Comparison of ENCODE assay signal across 8 cellular contexts in genomic region chr20:49979030-49979832, GRCh38. TPM values are rescaled to one million over a fixed set of nuclear protein-coding genes. Genes with fewer than 3 reads are reported as not detected.
A peak's percentile ranks its signal among the peaks of the same experiment; 100 is the strongest.
DNase-seq lines count a peak whose midpoint lies in the region; ATAC-seq and TF ChIP-seq lines count a peak whose summit lies in the region.

No MANE protein-coding gene starts in this region.

- TF ChIP-seq CTCF in KMS-11 (conservative IDR thresholded peaks at IDR 0.05; ENCODE audit: low read depth, low read length): peak; percentile 99

- peak overlapping the region; percentile 74 for H2AFZ ChIP-seq in KMS-11 (ENCODE audit: low read depth)

- peaks cover 10% of the 10 kb centered on the region for H3K4me1 Mint-ChIP-seq in T-helper 2 cell treated with Interferon-gamma antibody and Interleukin-4, amounts not matched to agents 5 μg/mL and 100 μg/mL, for 36 hours (ENCODE audit: low read depth)

- H4K20me1 ChIP-seq in KMS-11 (ENCODE audit: insufficient read depth): no peaks in the 10 kb centered on the region

- H3K36me3 ChIP-seq in KMS-11 (ENCODE audit: insufficient read depth): no peaks in the 10 kb centered on the region

- peak; percentile 54 for DNase-seq in Daoy (ENCODE audit: low read depth)
- DNase-seq in T-helper 2 cell treated with Interferon-gamma antibody and Interleukin-4, amounts not matched to agents 5 μg/mL and 100 μg/mL, for 36 hours (ENCODE audit: low spot score): peak; percentile 49
- DNase-seq in astrocyte of the hippocampus (ENCODE audit: low read depth, low spot score): peak; percentile 78
- DNase-seq in iPS-NIHi11 (ENCODE audit: low spot score): peak; percentile 87
- DNase-seq in stimulated activated CD4-positive, alpha-beta T cell treated with anti-CD3 and anti-CD28 coated beads, Interleukin-12 subunit alpha, Interleukin-12 subunit beta, amount 100 ng/mL, for 4 hours: peak; percentile 71

- H3K9me3 Mint-ChIP-seq in T-helper 2 cell treated with Interferon-gamma antibody and Interleukin-4, amounts not matched to agents 5 μg/mL and 100 μg/mL, for 36 hours: no peaks in the 10 kb centered on the region

- no peaks in the 10 kb centered on the region for H3K79me2 ChIP-seq in KMS-11 (ENCODE audit: insufficient read depth, low read depth)

- H3K27ac Mint-ChIP-seq in T-helper 2 cell treated with Interferon-gamma antibody and Interleukin-4, amounts not matched to agents 5 μg/mL and 100 μg/mL, for 36 hours: no peak overlapping the region

- H3K9ac ChIP-seq in KMS-11: peak overlapping the region; percentile 61; the same call in 1 of the 2 replicates

- ATAC-seq in GM19467 (IDR thresholded peaks at IDR 0.05; ENCODE audit: unreplicated experiment) (no peak), HG03378 (IDR thresholded peaks at IDR 0.05; ENCODE audit: unreplicated experiment) (no peak)

- H3K27me3 ChIP-seq in KMS-11 (ENCODE audit: insufficient read depth, low read depth): peaks cover 10% of the 10 kb centered on the region; the same call in 1 of the 2 replicates

- peak overlapping the region; percentile 56; the same call in 1 of the 2 replicates for H3K4me2 ChIP-seq in KMS-11

- H3K27me3 Mint-ChIP-seq in T-helper 2 cell treated with Interferon-gamma antibody and Interleukin-4, amounts not matched to agents 5 μg/mL and 100 μg/mL, for 36 hours (ENCODE audit: low read depth): peaks cover 29% of the 10 kb centered on the region

- H3K4me1 ChIP-seq in KMS-11 (ENCODE audit: low read depth, poor library complexity, severe bottlenecking): peaks cover 22% of the 10 kb centered on the region

- no peak overlapping the region for H3K27ac ChIP-seq in KMS-11

- H3K36me3 Mint-ChIP-seq in T-helper 2 cell treated with Interferon-gamma antibody and Interleukin-4, amounts not matched to agents 5 μg/mL and 100 μg/mL, for 36 hours (ENCODE audit: low read depth): no peaks in the 10 kb centered on the region

- H3K4me3 Mint-ChIP-seq in T-helper 2 cell treated with Interferon-gamma antibody and Interleukin-4, amounts not matched to agents 5 μg/mL and 100 μg/mL, for 36 hours: no peak overlapping the region

- H3K4me3 ChIP-seq in KMS-11 (IDR thresholded peaks at IDR 0.05; ENCODE audit: insufficient read depth, low read depth, low read length): no peak overlapping the region

RNA-seq across cellular contexts. Expression of gene SNAI1, which starts 3.5 kb away (rescaled TPM):
- 1.3 and 1.7 TPM in 2 replicates for total RNA-seq in Daoy (2014; rRNA removed; shearing (Covaris generic))

RNA-seq across cellular contexts. Expression of gene RNF114, which starts 43.0 kb away (rescaled TPM):
- 273 and 292 TPM in 2 replicates for total RNA-seq in Daoy (2014; rRNA removed; shearing (Covaris generic))
